Comparison of ENCODE assay signal across 15 cellular contexts in genomic region chr10:77529050-77529576, GRCh38.
"Had no signal": no experiment of that assay in that cellular context is flagged by ENCODE, and none has a peak within 500 bp of the region (broad histone marks: within the 10 kb centered on the region; RNA-seq: fewer than 3 reads in every experiment).

No MANE protein-coding gene starts in this region.

- H3K4me1 Mint-ChIP-seq: activated CD4-positive, alpha-beta T cell treated with anti-CD3 and anti-CD28 coated beads, Interleukin-2, amount 10 ng/mL, durations not matched to agents 7 days and 5 days; activated naive CD4-positive, alpha-beta T cell treated with anti-CD3 and anti-CD28 coated beads, Interleukin-2, amount 10 ng/mL, durations not matched to agents 7 days and 5 days; activated T-helper 17 cell treated with anti-CD3 and anti-CD28 coated beads, Interleukin-2, amount 50 U/mL, for 72 hours; T-helper 17 cell had no signal

- H3K27ac Mint-ChIP-seq: activated B cell treated with CpG ODN at 0.5 μM for 24 hours; activated CD4-positive, alpha-beta T cell treated with anti-CD3 and anti-CD28 coated beads, Interleukin-2, amount 10 ng/mL, durations not matched to agents 7 days and 5 days; activated naive CD4-positive, alpha-beta T cell treated with anti-CD3 and anti-CD28 coated beads, Interleukin-2, amount 10 ng/mL, durations not matched to agents 7 days and 5 days; activated T-helper 17 cell treated with anti-CD3 and anti-CD28 coated beads, Interleukin-2, amount 50 U/mL, for 72 hours; effector memory CD8-positive, alpha-beta T cell; T-helper 17 cell had no signal

- DNase-seq: activated B cell treated with CpG ODN at 0.5 μM for 24 hours; activated CD4-positive, alpha-beta T cell treated with anti-CD3 and anti-CD28 coated beads, Interleukin-2, amount 10 ng/mL, durations not matched to agents 7 days and 5 days; activated CD8-positive, alpha-beta memory T cell treated with anti-CD3 and anti-CD28 coated beads for 24 hours; activated naive CD4-positive, alpha-beta T cell treated with anti-CD3 and anti-CD28 coated beads, Interleukin-2, amount 10 ng/mL, durations not matched to agents 7 days and 5 days; central memory CD4-positive, alpha-beta T cell; cortex of kidney; effector memory CD8-positive, alpha-beta T cell; mammary epithelial cell; stimulated activated CD4-positive, alpha-beta T cell treated with anti-CD3 and anti-CD28 coated beads, Interleukin-4, amount 100 ng/mL, for 4 hours; stomach; T-helper 17 cell had no signal

- H3K4me3 Mint-ChIP-seq: activated B cell treated with CpG ODN at 0.5 μM for 24 hours; activated CD4-positive, alpha-beta T cell treated with anti-CD3 and anti-CD28 coated beads, Interleukin-2, amount 10 ng/mL, durations not matched to agents 7 days and 5 days; activated naive CD4-positive, alpha-beta T cell treated with anti-CD3 and anti-CD28 coated beads, Interleukin-2, amount 10 ng/mL, durations not matched to agents 7 days and 5 days; activated T-helper 17 cell treated with anti-CD3 and anti-CD28 coated beads, Interleukin-2, amount 50 U/mL, for 72 hours; effector memory CD8-positive, alpha-beta T cell; nephron; T-helper 17 cell had no signal

- FAIRE-seq: islet of Langerhans had no signal

- H3K27me3 Mint-ChIP-seq: activated B cell treated with CpG ODN at 0.5 μM for 24 hours; activated CD4-positive, alpha-beta T cell treated with anti-CD3 and anti-CD28 coated beads, Interleukin-2, amount 10 ng/mL, durations not matched to agents 7 days and 5 days; activated naive CD4-positive, alpha-beta T cell treated with anti-CD3 and anti-CD28 coated beads, Interleukin-2, amount 10 ng/mL, durations not matched to agents 7 days and 5 days had no signal

- ATAC-seq: activated T-helper 17 cell treated with anti-CD3 and anti-CD28 coated beads, Interleukin-2, amount 50 U/mL, for 72 hours; effector memory CD8-positive, alpha-beta T cell; left lobe of liver; T-helper 17 cell had no signal

- H3K4me3 ChIP-seq: stomach had no signal

- H3K36me3 ChIP-seq: stomach had no signal

- H3K36me3 Mint-ChIP-seq: activated naive CD4-positive, alpha-beta T cell treated with anti-CD3 and anti-CD28 coated beads, Interleukin-2, amount 10 ng/mL, durations not matched to agents 7 days and 5 days had no signal

- H3K9me3 ChIP-seq: stomach had no signal

- H3K27me3 ChIP-seq: stomach had no signal

- H3K9me3 Mint-ChIP-seq: activated B cell treated with CpG ODN at 0.5 μM for 24 hours; activated CD4-positive, alpha-beta T cell treated with anti-CD3 and anti-CD28 coated beads, Interleukin-2, amount 10 ng/mL, durations not matched to agents 7 days and 5 days; activated naive CD4-positive, alpha-beta T cell treated with anti-CD3 and anti-CD28 coated beads, Interleukin-2, amount 10 ng/mL, durations not matched to agents 7 days and 5 days; activated T-helper 17 cell treated with anti-CD3 and anti-CD28 coated beads, Interleukin-2, amount 50 U/mL, for 72 hours; effector memory CD8-positive, alpha-beta T cell; nephron had no signal
